9 cellular contexts compared by ENCODE assay signal in the genomic region with DNA sequence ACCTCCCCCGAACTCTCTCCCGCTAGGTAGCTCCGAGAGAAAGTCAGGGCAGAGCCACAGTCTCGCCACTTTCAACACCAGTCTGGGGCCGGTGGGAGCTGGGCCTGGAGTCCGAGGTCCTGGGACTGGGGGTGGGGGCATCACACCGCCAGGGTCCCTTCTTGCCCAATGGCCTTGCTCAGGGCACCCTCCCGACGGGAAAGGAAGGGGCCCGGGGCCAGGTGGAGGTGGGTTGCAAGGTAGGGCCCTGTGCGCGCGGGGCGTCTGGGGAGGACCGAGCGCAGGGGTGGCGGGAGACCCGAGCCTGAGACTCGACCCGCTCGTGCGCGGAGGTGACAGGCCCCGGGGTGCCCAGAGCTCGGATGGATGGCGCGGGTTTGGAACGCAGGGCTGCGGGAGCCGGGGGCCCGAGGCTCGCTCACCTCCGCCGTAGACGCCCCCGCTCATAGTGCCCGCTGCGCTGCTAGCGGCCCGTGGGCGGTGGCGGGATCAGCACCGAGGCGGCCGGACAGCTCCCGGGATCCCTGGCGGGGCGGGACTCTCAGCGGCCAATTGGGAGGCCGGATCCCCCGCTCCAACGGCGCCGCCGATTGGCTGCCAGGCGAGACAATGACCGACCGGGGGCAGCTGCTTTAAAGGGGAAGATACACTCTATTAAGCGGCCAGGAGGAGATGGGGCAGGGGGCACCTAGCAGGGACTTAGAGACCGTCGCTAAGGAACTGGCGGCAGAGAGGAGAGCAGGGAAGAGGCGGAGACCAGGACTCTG. TPM values are rescaled to one million over a fixed set of nuclear protein-coding genes. Genes with fewer than 3 reads are reported as not detected.
DNase-seq lines count a peak whose midpoint lies in the region; ATAC-seq and TF ChIP-seq lines count a peak whose summit lies in the region.
"Had no signal": no experiment of that assay in that cellular context is flagged by ENCODE, and none has a peak within 500 bp of the region (broad histone marks: within the 10 kb centered on the region; RNA-seq: fewer than 3 reads in every experiment).

Gene ACTL6B, minus strand, starts transcription at position 541 of the 767 bp plus-strand sequence. Its CDS starts 94 bp downstream, at position 447.

- H3K36me3 Mint-ChIP-seq in activated T-cell treated with anti-CD3 and anti-CD28 coated beads, Interleukin-2, amount 50 U/mL, for 72 hours (ENCODE audit: insufficient read depth in 2 of 2) = no peaks in the 10 kb centered on the region

- no peaks in the 10 kb centered on the region for H3K36me3 ChIP-seq in heart left ventricle
- H3K36me3 ChIP-seq in MM.1S (replicated peaks; ENCODE audit: insufficient read depth, low read length) = no peaks in the 10 kb centered on the region

- peak; percentile 64 to 76 for ATAC-seq in activated T-cell treated with anti-CD3 and anti-CD28 coated beads, Interleukin-2, amount 50 U/mL, for 72 hours (replicated peaks in 1 of 2)
- ATAC-seq in heart left ventricle = peak in 3 of 4 donors; percentile 80 to 84 (median 83)

- H3K27ac Mint-ChIP-seq in activated T-cell treated with anti-CD3 and anti-CD28 coated beads, Interleukin-2, amount 50 U/mL, for 72 hours = no peak within 1 kb of the TSS

- H3K27me3 Mint-ChIP-seq in activated T-cell treated with anti-CD3 and anti-CD28 coated beads, Interleukin-2, amount 50 U/mL, for 72 hours (ENCODE audit: low read depth) = peaks cover 40% of the 10 kb centered on the region

- no peaks in the 10 kb centered on the region for H4K20me1 ChIP-seq in MM.1S (ENCODE audit: insufficient read depth, low read length)

- H3F3A ChIP-seq in MM.1S (ENCODE audit: insufficient read depth, low read length) = no peaks in the 10 kb centered on the region

- no peak for TF ChIP-seq CTCF in heart left ventricle (IDR thresholded peaks at IDR 0.05)
- no peak for TF ChIP-seq CTCF in MM.1S (IDR thresholded peaks at IDR 0.05; ENCODE audit: low read length)

- no peaks in the 10 kb centered on the region for H3K9me3 Mint-ChIP-seq in activated T-cell treated with anti-CD3 and anti-CD28 coated beads, Interleukin-2, amount 50 U/mL, for 72 hours

- H3K4me3 ChIP-seq in heart left ventricle (no peak within 1 kb of the TSS), MM.1S (ENCODE audit: low read length) (no peak within 1 kb of the TSS)

- WGBS in heart left ventricle, 4 donors = 9 to 19% (median 9%) methylated on average over 12 to 63 of the region's 63 CpGs

- H3K4me3 Mint-ChIP-seq in activated T-cell treated with anti-CD3 and anti-CD28 coated beads, Interleukin-2, amount 50 U/mL, for 72 hours = peak within 1 kb of the TSS in 1 of 2 donors; percentile 27

- H3K4me1 Mint-ChIP-seq in activated T-cell treated with anti-CD3 and anti-CD28 coated beads, Interleukin-2, amount 50 U/mL, for 72 hours (ENCODE audit: low read depth) = no peaks in the 10 kb centered on the region

- no peak for TF ChIP-seq POLR2A in heart left ventricle (IDR thresholded peaks at IDR 0.05)

- H3K79me2 ChIP-seq in MM.1S (ENCODE audit: low read length) = no peaks in the 10 kb centered on the region

- no peak within 1 kb of the TSS for H3K4me2 ChIP-seq in MM.1S (ENCODE audit: low read depth, low read length)

- H3K27me3 ChIP-seq in heart left ventricle (peaks cover 16 to 84% (median 37%) of the 10 kb centered on the region in 9 donors), MM.1S (replicated peaks; ENCODE audit: insufficient read depth, low read length) (peaks cover 87% of the 10 kb centered on the region)

- H2AFZ ChIP-seq in MM.1S (ENCODE audit: low read length) = no peak within 1 kb of the TSS

- DNase-seq in GOT3 (lab: John Stamatoyannopoulos, UW) (peak; percentile 33), NCI-H446 (lab: John Stamatoyannopoulos, UW) (peak; percentile 2 to 76), heart left ventricle (peak; percentile 57 to 83 (median 72)), posterior cingulate gyrus (peak; percentile 53 to 98 (median 88)), MM.1S (no peak), SIG-M5 (lab: John Stamatoyannopoulos, UW) (no peak)
- DNase-seq in activated T-cell treated with anti-CD3 and anti-CD28 coated beads, Interleukin-2, amount 50 U/mL, for 72 hours = peak; percentile 67 to 69
- DNase-seq in effector CD4-positive, alpha-beta T cell = no peak

- intact Hi-C loops in heart left ventricle (cut with DNase I) = loop anchor here in 1 of 10 donors (1.0 kb wide), 1 partner anchor 13 kb away; no protein-coding TSS in a partner anchor
- intact Hi-C loops in posterior cingulate gyrus (cut with DNase I) = loop anchor here (2.0 kb wide), 1 partner anchor 15 kb away; no protein-coding TSS in a partner anchor

- H3K9me3 ChIP-seq in heart left ventricle = no peaks in the 10 kb centered on the region
- H3K9me3 ChIP-seq in MM.1S (replicated peaks; ENCODE audit: insufficient read depth, low read length) = no peaks in the 10 kb centered on the region

- peaks cover 0 to 7% (median 0%) of the 10 kb centered on the region in 12 donors for H3K4me1 ChIP-seq in heart left ventricle
- H3K4me1 ChIP-seq in MM.1S (ENCODE audit: low read length) = no peaks in the 10 kb centered on the region

- no peak within 1 kb of the TSS for H3K9ac ChIP-seq in MM.1S (ENCODE audit: low read length)

- no peaks in the 10 kb centered on the region for H3K9me2 ChIP-seq in MM.1S (replicated peaks; ENCODE audit: insufficient read depth, low read length)

- H3K27ac ChIP-seq in heart left ventricle (no peak within 1 kb of the TSS), MM.1S (ENCODE audit: low read length) (no peak within 1 kb of the TSS)

RNA-seq across cellular contexts. Expression of gene ACTL6B, which starts in this region (rescaled TPM):
- total RNA-seq in activated T-cell treated with anti-CD3 and anti-CD28 coated beads, Interleukin-2, amount 50 U/mL, for 72 hours = not detected
- total RNA-seq in heart left ventricle = not detected
- polyA plus RNA-seq in heart left ventricle = not detected
- total RNA-seq: subcutaneous adipose tissue had no signal

Comparison
In these comparisons a context has a peak if more than half of its experiments do, and no peak if none do; other contexts are left out.
1. Peak in DNase-seq and ATAC-seq in activated T-cell treated with anti-CD3 and anti-CD28 coated beads, Interleukin-2, amount 50 U/mL, for 72 hours; RNA of the gene not detected or under 1 TPM.
2. Peak in DNase-seq and ATAC-seq in heart left ventricle; RNA of the gene not detected or under 1 TPM.
3. DNase-seq: peak in GOT3 (single experiment), NCI-H446 (2 of 2) and posterior cingulate gyrus (10 of 10); none in MM.1S (single experiment), SIG-M5 (single experiment) and effector CD4-positive, alpha-beta T cell (single experiment).